In the genomic region with DNA sequence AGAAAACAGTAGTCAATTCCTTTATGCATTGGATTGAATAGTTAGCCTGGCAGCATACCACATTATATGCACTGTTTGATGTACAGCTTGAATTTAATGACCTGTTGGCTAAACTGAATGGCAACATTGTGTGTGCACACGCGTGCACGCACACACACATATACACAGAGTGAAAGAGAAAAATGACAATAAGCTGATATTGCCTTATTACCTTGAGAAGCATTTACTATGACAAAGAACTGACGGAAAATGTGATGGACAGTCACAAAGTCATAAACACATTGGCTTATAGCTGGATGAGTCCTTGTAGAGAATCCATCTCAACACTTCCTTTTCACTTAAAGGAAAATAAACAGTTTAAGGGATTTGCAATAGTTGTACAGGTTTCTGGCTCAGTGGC, we compare ENCODE assay signal across 28 cellular contexts. TPM values are rescaled to one million over a fixed set of nuclear protein-coding genes. Genes with fewer than 3 reads are reported as not detected.
DNase-seq lines count a peak whose midpoint lies in the region; ATAC-seq, FAIRE-seq and TF ChIP-seq lines count a peak whose summit lies in the region.
"Had no signal": no experiment of that assay in that cellular context is flagged by ENCODE, and none has a peak within 500 bp of the region (broad histone marks: within the 10 kb centered on the region; RNA-seq: fewer than 3 reads in every experiment).

No MANE protein-coding gene starts in this region.

- ATAC-seq in GM19324 (IDR thresholded peaks at IDR 0.05; ENCODE audit: low FRiP score, unreplicated experiment) = no peak
- ATAC-seq: CD8-positive, alpha-beta T cell; GM12878 had no signal

- H3K4me3 ChIP-seq in endocrine pancreas (ENCODE audit: control insufficient read depth, insufficient read depth, low read length) (peak overlapping the region; percentile 29), brain microvascular endothelial cell (ENCODE audit: low read depth, low read length) (no peak overlapping the region)
- H3K4me3 ChIP-seq: BLaER1 treated with 17β-estradiol and CSF1 and Interleukin-3, amounts not matched to agents 10 nM and 100 nM; GM12878 had no signal

- peaks cover 40% of the 10 kb centered on the region for H3K4me1 ChIP-seq in endocrine pancreas (ENCODE audit: control insufficient read depth, insufficient read depth, low read length)
- H3K4me1 ChIP-seq: Caco-2 had no signal

- no peaks in the 10 kb centered on the region for H3K36me3 ChIP-seq in endocrine pancreas (ENCODE audit: control insufficient read depth, insufficient read depth, low read length)
- H3K36me3 ChIP-seq in brain microvascular endothelial cell (replicated peaks) = no peaks in the 10 kb centered on the region

- no peaks in the 10 kb centered on the region for H3K9me3 ChIP-seq in endocrine pancreas (ENCODE audit: control insufficient read depth, low read length)
- H3K9me3 ChIP-seq: BLaER1 treated with 17β-estradiol and CSF1 and Interleukin-3, amounts not matched to agents 10 nM and 100 nM; Caco-2 had no signal

- FAIRE-seq in frontal cortex (lab: Jason Lieb, UNC) = no peak
- FAIRE-seq: A204.1, GM12878, GM12892, GM18507 had no signal

- in situ Hi-C loops in brain microvascular endothelial cell (cut with HindIII; ENCODE audit: low pct_ligation_motif_present, low sequenced_read_pairs) = no loop called here

- H3K27me3 ChIP-seq in endocrine pancreas (ENCODE audit: control insufficient read depth, insufficient read depth, low read length) (no peaks in the 10 kb centered on the region), brain microvascular endothelial cell (replicated peaks) (no peaks in the 10 kb centered on the region)
- H3K27me3 ChIP-seq: BLaER1 treated with 17β-estradiol and CSF1 and Interleukin-3, amounts not matched to agents 10 nM and 100 nM had no signal

- H3K27ac ChIP-seq in brain microvascular endothelial cell = no peak overlapping the region
- H3K27ac ChIP-seq: BLaER1 treated with 17β-estradiol and CSF1 and Interleukin-3, amounts not matched to agents 10 nM and 100 nM; C4-2B had no signal

- DNase-seq in NCI-H69 (lab: John Stamatoyannopoulos, UW) (peak; percentile 69), iris pigment epithelial cell (ENCODE audit: low read depth) (peak; percentile 31), brain microvascular endothelial cell (no peak), AG08395 (ENCODE audit: low spot score) (no peak), frontal cortex (ENCODE audit: low spot score in 2 of 2) (no peak)
- DNase-seq: 8988T; ACHN; AML-193; Caco-2; Calu3; CD4-positive, alpha-beta T cell; CD8-positive, alpha-beta T cell; DMS 273 treated with DMSO at 0.1 percent for 48 hours; DMS153; DMS53; DMS79; DND-41; EL; GDM1 had no signal

- TF ChIP-seq CTCF in brain microvascular endothelial cell (IDR thresholded peaks at IDR 0.05; ENCODE audit: low read depth, low read length, missing control alignments) = no peak

- H3K9ac ChIP-seq in endocrine pancreas (ENCODE audit: control insufficient read depth, insufficient read depth, low read length) = no peak overlapping the region
- H3K9ac ChIP-seq: BLaER1 treated with 17β-estradiol and CSF1 and Interleukin-3, amounts not matched to agents 10 nM and 100 nM had no signal

RNA-seq across cellular contexts. Expression of gene JAKMIP2, which starts 15.5 kb away (rescaled TPM):
- 56.3 TPM for total RNA-seq in frontal cortex
- total RNA-seq: Calu3, G401 had no signal

Comparison
In these comparisons a context has a peak if more than half of its experiments do, and no peak if none do; other contexts are left out.
1. DNase-seq: peak in NCI-H69 (single experiment) and iris pigment epithelial cell (single experiment); none in brain microvascular endothelial cell (single experiment), AG08395 (single experiment) and frontal cortex (0 of 2).